Comparison of ENCODE assay signal across 1 cellular context in genomic region chr4:110678517-110678916, GRCh38.
TF ChIP-seq lines count a peak whose summit lies in the region.

No MANE protein-coding gene starts in this region.

TF ChIP-seq in K562, 482 proteins besides CTCF, POLR2A, EP300 and RAD21:
- peak; percentile 74 for TF ChIP-seq NFIX (CRISPR knock-in tag; IDR thresholded peaks at IDR 0.05; ENCODE audit: low read depth)
- peak; percentile 91 for TF ChIP-seq NFIC (IDR thresholded peaks at IDR 0.05)
- TF ChIP-seq HNRNPUL1 (IDR thresholded peaks at IDR 0.05; ENCODE audit: low read length) = no peak
- TF ChIP-seq RBFOX2 (IDR thresholded peaks at IDR 0.05; ENCODE audit: low read depth, low read length) = no peak
